ENCODE assay signal across 24 cellular contexts in genomic region chr2:17617508-17617907, GRCh38.
DNase-seq lines count a peak whose midpoint lies in the region; ATAC-seq, FAIRE-seq and TF ChIP-seq lines count a peak whose summit lies in the region.
"Had no signal": no experiment of that assay in that cellular context is flagged by ENCODE, and none has a peak within 500 bp of the region (broad histone marks: within the 10 kb centered on the region; RNA-seq: fewer than 3 reads in every experiment).

No MANE protein-coding gene starts in this region.

- H3K9me3 ChIP-seq in K562 (replicated peaks; ENCODE audit: control insufficient read depth, insufficient read depth, low read depth, low read length): no peaks in the 10 kb centered on the region
- H3K9me3 ChIP-seq: BLaER1 treated with 17β-estradiol and CSF1 and Interleukin-3, amounts not matched to agents 10 nM and 100 nM; Caco-2 had no signal

- no peak for TF ChIP-seq CTCF in K562 (IDR thresholded peaks at IDR 0.05 in 2 of 3, conservative IDR thresholded peaks at IDR 0.05 in 1 of 3; ENCODE audit: insufficient read depth in 2 of 3, low read depth in 1 of 3, low read length in 3 of 3)

- CTCF ChIA-PET in K562 (lab: Yijun Ruan, JAX; ENCODE audit: low intra/inter-chr PET ratio): no interaction called here

- POLR2A ChIA-PET in K562 (lab: Yijun Ruan, JAX): no interaction called here

- H4K20me1 ChIP-seq in K562 (replicated peaks; ENCODE audit: control insufficient read depth, insufficient read depth, low read length): no peaks in the 10 kb centered on the region
- H4K20me1 ChIP-seq: BLaER1 treated with 17β-estradiol and CSF1 and Interleukin-3, amounts not matched to agents 10 nM and 100 nM had no signal

- no peak for TF ChIP-seq RAD21 in K562 (CRISPR knock-in tag; conservative IDR thresholded peaks at IDR 0.05 in 1 of 2, IDR thresholded peaks at IDR 0.05 in 1 of 2)

- 4% methylated on average over 3 of the region's 5 CpGs for WGBS in K562 (ENCODE audit: insufficient coverage, low coverage, missing lambda C conversion rate)

- no peaks in the 10 kb centered on the region for H3K36me3 ChIP-seq in K562 (ENCODE audit: control insufficient read depth, insufficient read depth, low read length)
- H3K36me3 ChIP-seq: BLaER1 treated with 17β-estradiol and CSF1 and Interleukin-3, amounts not matched to agents 10 nM and 100 nM had no signal

- DNase-seq in NCI-H748 (lab: John Stamatoyannopoulos, UW; ENCODE audit: unreplicated experiment): peak; percentile 73
- no peak for DNase-seq in NCI-H748 treated with DMSO at 0.1 percent for 48 hours (lab: John Stamatoyannopoulos, UW)
- DNase-seq in K562 (ENCODE audit: extremely low read depth in 1 of 4, low spot score in 3 of 4): no peak
- DNase-seq in islet precursor cell: peak; percentile 19
- no peak for DNase-seq in urothelium cell line (ENCODE audit: low spot score)
- DNase-seq in ACHN: no peak
- DNase-seq in stimulated activated CD4-positive, alpha-beta T cell treated with anti-CD3 and anti-CD28 coated beads, Interleukin-4, amount 100 ng/mL, for 24 hours: no peak
- DNase-seq: 8988T; AML-193; Caco-2; Calu3; CD4-positive, alpha-beta T cell; CD8-positive, alpha-beta T cell; DMS79 treated with DMSO at 0.1 percent for 48 hours; GF-D8 had no signal

- H3K27me3 ChIP-seq in K562 (ENCODE audit: control insufficient read depth in 2 of 2, insufficient read depth in 2 of 2, low read length in 2 of 2): peaks cover 8 to 25% of the 10 kb centered on the region in 2 experiments; a peak in 4 of 5 replicates
- H3K27me3 ChIP-seq: BLaER1 treated with 17β-estradiol and CSF1 and Interleukin-3, amounts not matched to agents 10 nM and 100 nM had no signal

- in situ Hi-C loops in K562 (cut with MboI) (no loop called here), ACHN (cut with HindIII; ENCODE audit: low pct_ligation_motif_present, low pct_unique_long_range_greater_than_20kb, low sequenced_read_pairs) (no loop called here)

- no peak for FAIRE-seq in K562 (lab: Jason Lieb, UNC)
- peak; percentile 42 for FAIRE-seq in urothelium cell line (lab: Jason Lieb, UNC)
- FAIRE-seq: A204.1, D721Med, G401.6, GM12878, GM12892, GM18507, GM19239 had no signal

- intact Hi-C loops in K562 (cut with micrococcal nuclease): no loop called here

- no TSS peak for BruUV-seq in K562 (replicated peaks; lab: Mats Ljungman, UMichigan)

- no peak overlapping the region for H3K9ac ChIP-seq in K562 (ENCODE audit: insufficient read depth in 1 of 2, low read depth in 2 of 2, low read length in 2 of 2)
- H3K9ac ChIP-seq: BLaER1 treated with 17β-estradiol and CSF1 and Interleukin-3, amounts not matched to agents 10 nM and 100 nM had no signal

- no peaks in the 10 kb centered on the region for H3K4me1 ChIP-seq in K562 (replicated peaks in 1 of 2; ENCODE audit: control insufficient read depth in 2 of 2, insufficient read depth in 2 of 2, low read length in 2 of 2)
- H3K4me1 ChIP-seq: Caco-2 had no signal

- no peaks in the 10 kb centered on the region for H3K9me1 ChIP-seq in K562 (ENCODE audit: control insufficient read depth, insufficient read depth, low read length)

- H3K4me3 ChIP-seq in K562: no peak overlapping the region
- H3K4me3 ChIP-seq: BLaER1 treated with 17β-estradiol and CSF1 and Interleukin-3, amounts not matched to agents 10 nM and 100 nM; GM12878 had no signal

- no peak overlapping the region for H3K27ac ChIP-seq in K562 (ENCODE audit: extremely low read depth, low read depth, low read length)
- H3K27ac ChIP-seq: BLaER1 treated with 17β-estradiol and CSF1 and Interleukin-3, amounts not matched to agents 10 nM and 100 nM; C4-2B had no signal

- no peak for ATAC-seq in K562
- ATAC-seq: CD8-positive, alpha-beta T cell; GM12878 had no signal

- H2AFZ ChIP-seq in K562 (ENCODE audit: low read depth, low read length): no peak overlapping the region

- no peak overlapping the region for H3K4me2 ChIP-seq in K562 (ENCODE audit: insufficient read depth, low read length)

- TF ChIP-seq EP300 in K562 (IDR thresholded peaks at IDR 0.05; ENCODE audit: low read length): no peak

- TF ChIP-seq POLR2A in K562 (conservative IDR thresholded peaks at IDR 0.05): no peak

- H3K79me2 ChIP-seq in K562 (ENCODE audit: control insufficient read depth, insufficient read depth, low read length): no peaks in the 10 kb centered on the region

TF ChIP-seq in K562, 482 proteins besides CTCF, POLR2A, EP300 and RAD21:
- peak; percentile 60 for TF ChIP-seq RFX1 (IDR thresholded peaks at IDR 0.05)
- TF ChIP-seq NR2C2 (CRISPR knock-in tag; IDR thresholded peaks at IDR 0.05): no peak
- TF ChIP-seq NR2C2 (tag; IDR thresholded peaks at IDR 0.05): no peak

Comparison
In these comparisons a context has a peak if more than half of its experiments do, and no peak if none do; other contexts are left out.
1. DNase-seq: peak in NCI-H748 (single experiment) and islet precursor cell (single experiment); none in NCI-H748 treated with DMSO at 0.1 percent for 48 hours (single experiment), K562 (0 of 4), urothelium cell line (single experiment), ACHN (single experiment) and stimulated activated CD4-positive, alpha-beta T cell treated with anti-CD3 and anti-CD28 coated beads, Interleukin-4, amount 100 ng/mL, for 24 hours (single experiment).